16 cellular contexts compared by ENCODE assay signal in the genomic region with DNA sequence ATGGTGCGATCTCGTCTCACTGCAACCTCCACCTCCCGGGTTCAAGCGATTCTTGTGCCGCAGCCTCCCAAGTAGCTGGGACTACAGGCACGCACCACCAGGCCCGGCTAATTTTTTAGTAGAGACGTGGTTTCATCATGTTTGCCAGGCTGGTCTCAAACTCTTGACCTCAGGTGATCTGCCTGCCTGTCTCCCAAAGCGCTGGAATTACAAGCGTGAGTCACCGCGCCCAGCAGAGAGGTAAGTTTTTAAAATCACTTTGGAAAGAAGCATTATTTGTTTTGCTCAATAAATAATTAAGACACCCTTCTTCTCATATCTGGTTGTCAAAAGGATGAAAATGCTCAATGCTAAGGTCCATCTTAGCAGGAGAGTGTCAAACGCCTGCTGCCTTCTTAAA. TPM values are rescaled to one million over a fixed set of nuclear protein-coding genes. Genes with fewer than 3 reads are reported as not detected.
A peak's percentile ranks its signal among the peaks of the same experiment; 100 is the strongest.
DNase-seq lines count a peak whose midpoint lies in the region; ATAC-seq and TF ChIP-seq lines count a peak whose summit lies in the region.
"Had no signal": no experiment of that assay in that cellular context is flagged by ENCODE, and none has a peak within 500 bp of the region (broad histone marks: within the 10 kb centered on the region; RNA-seq: fewer than 3 reads in every experiment).

No MANE protein-coding gene starts in this region.

- peaks cover 95% of the 10 kb centered on the region for H3K79me2 ChIP-seq in hepatocyte

- H3K36me3 ChIP-seq in CD4-positive, CD25-positive, alpha-beta regulatory T cell (ENCODE audit: control insufficient read depth, insufficient read depth, low read length), result no peaks in the 10 kb centered on the region
- H3K36me3 ChIP-seq in hepatocyte (replicated peaks; ENCODE audit: insufficient read depth, low read depth) (no peaks in the 10 kb centered on the region), spleen (peaks cover 0 to 8% (median 0%) of the 10 kb centered on the region in 6 donors)

- peaks cover 14% of the 10 kb centered on the region for H3K36me3 Mint-ChIP-seq in CD4-positive, CD25-positive, alpha-beta regulatory T cell

- peak overlapping the region in 1 of 4 donors; percentile 11 for H3K4me3 Mint-ChIP-seq in CD4-positive, CD25-positive, alpha-beta regulatory T cell
- H3K4me3 Mint-ChIP-seq: mesothelial cell of epicardium had no signal

- peaks cover 4 to 59% (median 15%) of the 10 kb centered on the region in 4 donors for H3K4me1 Mint-ChIP-seq in CD4-positive, CD25-positive, alpha-beta regulatory T cell

- ATAC-seq in CD4-positive, CD25-positive, alpha-beta regulatory T cell (ENCODE audit: low read depth in 2 of 2), result no peak
- ATAC-seq: K562 had no signal

- H3K9me2 ChIP-seq in hepatocyte (replicated peaks; ENCODE audit: insufficient read depth), result no peaks in the 10 kb centered on the region

- no peak overlapping the region for H2AFZ ChIP-seq in hepatocyte

- WGBS in hepatocyte (ENCODE audit: low lambda C conversion rate, missing lambda C conversion rate), result 92% methylated on average over 13 of the region's 13 CpGs
- WGBS in spleen, 5 donors, result 91 to 98% (median 94%) methylated on average over 13 of the region's 13 CpGs

- no peak for TF ChIP-seq POLR2A in spleen (IDR thresholded peaks at IDR 0.05)

- H3K4me3 ChIP-seq in CD4-positive, CD25-positive, alpha-beta regulatory T cell (ENCODE audit: low read depth, low read length), result no peak overlapping the region
- H3K4me3 ChIP-seq in hepatocyte (no peak overlapping the region), spleen (no peak overlapping the region)
- H3K4me3 ChIP-seq: K562 had no signal

- H3K27me3 ChIP-seq in CD4-positive, CD25-positive, alpha-beta regulatory T cell (ENCODE audit: control insufficient read depth, insufficient read depth, low read length), result no peaks in the 10 kb centered on the region
- H3K27me3 ChIP-seq in hepatocyte, result no peaks in the 10 kb centered on the region
- H3K27me3 ChIP-seq in spleen (replicated peaks in 1 of 7), result peaks cover 0 to 11% (median 0%) of the 10 kb centered on the region in 7 donors

- TF ChIP-seq CTCF in RWPE1 (conservative IDR thresholded peaks at IDR 0.05; ENCODE audit: low read depth) (no peak), hepatocyte (IDR thresholded peaks at IDR 0.05; ENCODE audit: poor library complexity) (no peak), spleen (IDR thresholded peaks at IDR 0.05 in 8 of 11, conservative IDR thresholded peaks at IDR 0.05 in 3 of 11) (no peak)

- H3K9me3 Mint-ChIP-seq in CD4-positive, CD25-positive, alpha-beta regulatory T cell, result no peaks in the 10 kb centered on the region
- H3K9me3 Mint-ChIP-seq: mesothelial cell of epicardium had no signal

- CTCF ChIA-PET in RWPE1 (lab: Yijun Ruan, JAX), result interaction anchor here (0.6 kb wide), 1 partner anchor 87 kb away, joined by 3 read pairs; no protein-coding TSS in a partner anchor

- intact Hi-C loops in spleen (cut with DNase I; ENCODE audit: low total_unique reads), result no loop called here

- H3K4me1 ChIP-seq in CD4-positive, CD25-positive, alpha-beta regulatory T cell (ENCODE audit: control insufficient read depth, insufficient read depth, low read length, poor library complexity, severe bottlenecking), result peaks cover 31% of the 10 kb centered on the region
- H3K4me1 ChIP-seq in hepatocyte (ENCODE audit: insufficient read depth) (peaks cover 25% of the 10 kb centered on the region), spleen (peaks cover 6 to 91% (median 55%) of the 10 kb centered on the region in 6 donors)

- H3K27ac Mint-ChIP-seq in CD4-positive, CD25-positive, alpha-beta regulatory T cell, result peak overlapping the region in 2 of 3 donors; percentile 52 to 65

- POLR2A ChIA-PET in RWPE1 (lab: Yijun Ruan, JAX; ENCODE audit: low non-redundant PET), result interaction anchor here (0.7 to 2.1 kb wide), 2 partner anchors 14 to 16 kb away, joined by 3 to 4 read pairs; no protein-coding TSS in a partner anchor

- peaks cover 29% of the 10 kb centered on the region for H4K20me1 ChIP-seq in hepatocyte (ENCODE audit: insufficient read depth, poor library complexity, severe bottlenecking)

- H3K9me3 ChIP-seq in CD4-positive, CD25-positive, alpha-beta regulatory T cell (ENCODE audit: control insufficient read depth in 2 of 2, low read length in 2 of 2), result no peaks in the 10 kb centered on the region
- H3K9me3 ChIP-seq in hepatocyte (ENCODE audit: low read depth) (no peaks in the 10 kb centered on the region), spleen (no peaks in the 10 kb centered on the region)

- no peak overlapping the region for H3K4me2 ChIP-seq in hepatocyte

- no peak overlapping the region for H3K27ac ChIP-seq in CD4-positive, CD25-positive, alpha-beta regulatory T cell (ENCODE audit: insufficient read depth, low read length, poor library complexity, severe bottlenecking)
- H3K27ac ChIP-seq in RWPE1 (peak overlapping the region; percentile 99), hepatocyte (peak overlapping the region; percentile 93), spleen (peak overlapping the region in 5 of 8 donors; percentile 57 to 80 (median 70))

- no peak for DNase-seq in CD4-positive, CD25-positive, alpha-beta regulatory T cell
- DNase-seq in RWPE1 (ENCODE audit: low spot score) (no peak), hepatocyte (ENCODE audit: low spot score) (no peak), spleen (no peak), T1000 (lab: John Stamatoyannopoulos, UW) (no peak), NCI-H446 (lab: John Stamatoyannopoulos, UW) (no peak), kidney tubule cell (ENCODE audit: low spot score) (no peak)
- DNase-seq in activated T-cell treated with anti-CD3 and anti-CD28 coated beads, Interleukin-2, amount 50 U/mL, for 48 hours, result no peak
- DNase-seq: activated CD4-positive, alpha-beta T cell treated with anti-CD3 and anti-CD28 coated beads for 1 hour; NCI-H1417 treated with DMSO at 0.1 percent for 48 hours; NCI-H345; nucleus accumbens; stimulated activated CD4-positive, alpha-beta T cell treated with anti-CD3 and anti-CD28 coated beads, Interleukin-15, amount 100 ng/mL, for 24 hours; T-helper 1 cell had no signal

- no peaks in the 10 kb centered on the region for H3K27me3 Mint-ChIP-seq in CD4-positive, CD25-positive, alpha-beta regulatory T cell

RNA-seq across cellular contexts. Expression of gene STXBP1, which starts 48.5 kb away (rescaled TPM):
- 1.3 TPM for total RNA-seq in CD4-positive, CD25-positive, alpha-beta regulatory T cell
- 1 to 10 TPM in 1 of 4 donors, under 1 TPM in 3; 0.07 to 1.3 (median 0.19) TPM for polyA plus RNA-seq in CD4-positive, CD25-positive, alpha-beta regulatory T cell
- total RNA-seq in hepatocyte (10.7 and 27.6 TPM in 2 replicates), spleen (10 to 100 TPM; 26.0 to 75.7 (median 38.5) TPM)
- polyA plus RNA-seq in hepatocyte (18.0 and 22.6 TPM in 2 replicates), spleen (1 to 10 TPM; 4.3 to 7.6 (median 6.0) TPM)
